In the genomic region with DNA sequence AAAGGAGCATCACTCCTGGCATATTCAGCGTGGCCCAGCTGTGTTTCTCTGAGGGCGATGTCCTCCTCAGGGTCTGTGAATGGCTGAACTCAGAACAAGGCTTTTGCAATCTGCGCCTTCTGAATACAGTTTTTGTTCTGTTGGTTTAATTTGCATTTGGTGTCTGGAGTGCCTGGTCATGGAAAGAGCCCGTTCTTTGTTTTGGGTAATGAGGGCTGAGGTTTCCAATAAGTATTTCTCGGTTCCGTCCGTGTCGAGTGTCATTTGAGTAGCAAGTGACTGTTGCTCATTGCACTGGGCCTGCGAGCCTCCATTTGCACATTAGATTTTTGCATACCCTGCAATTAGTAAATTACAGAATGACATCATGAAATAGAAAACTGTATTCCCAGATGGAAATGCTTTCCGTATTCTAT, we compare ENCODE assay signal across 13 cellular contexts. TPM values are rescaled to one million over a fixed set of nuclear protein-coding genes. Genes with fewer than 3 reads are reported as not detected.
A peak's percentile ranks its signal among the peaks of the same experiment; 100 is the strongest.
DNase-seq lines count a peak whose midpoint lies in the region; ATAC-seq and TF ChIP-seq lines count a peak whose summit lies in the region.
"Had no signal": no experiment of that assay in that cellular context is flagged by ENCODE, and none has a peak within 500 bp of the region (broad histone marks: within the 10 kb centered on the region; RNA-seq: fewer than 3 reads in every experiment).

No MANE protein-coding gene starts in this region.

- no peak overlapping the region for H4K5ac ChIP-seq in H9 (ENCODE audit: insufficient read length, low read depth, low read length)

- no peak for ATAC-seq in HG03521 (IDR thresholded peaks at IDR 0.05; ENCODE audit: unreplicated experiment)
- ATAC-seq in GM19324 (IDR thresholded peaks at IDR 0.05; ENCODE audit: low FRiP score, unreplicated experiment): no peak
- ATAC-seq: gastroesophageal sphincter, left ventricle myocardium superior had no signal

- TF ChIP-seq CTCF in H9 (conservative IDR thresholded peaks at IDR 0.05): no peak
- no peak for TF ChIP-seq CTCF in GM13976 (IDR thresholded peaks at IDR 0.05; ENCODE audit: borderline replicate concordance, control extremely low read depth, extremely low read depth, insufficient read depth, missing control alignments)

- no peak overlapping the region for H2BK5ac ChIP-seq in H9 (ENCODE audit: insufficient read length, low read length)

- no peak overlapping the region for H3T11ph ChIP-seq in H9 (ENCODE audit: low read length)

- no CpG with 5 or more reads among the region's 10 CpGs for WGBS in H9 (ENCODE audit: extremely low coverage, insufficient read length, low lambda C conversion rate)

- H3K9me3 ChIP-seq in H9 (ENCODE audit: control insufficient read depth, low read depth, low read length): no peaks in the 10 kb centered on the region
- H3K9me3 ChIP-seq: gastroesophageal sphincter had no signal

- no peak overlapping the region for H3K14ac ChIP-seq in H9 (ENCODE audit: insufficient read depth, low read length)

- H3K4me1 Mint-ChIP-seq in H9: peaks cover 68 to 73% of the 10 kb centered on the region in 2 experiments

- peaks cover 13% of the 10 kb centered on the region; the same call in 1 of the 2 replicates for H3K4me1 ChIP-seq in H9 (ENCODE audit: insufficient read depth, low read length)
- H3K4me1 ChIP-seq: parathyroid adenoma had no signal

- peak overlapping the region in 1 of 2 experiments; percentile 15; a peak in 1 of 5 replicates for H3K4me3 Mint-ChIP-seq in H9

- no peaks in the 10 kb centered on the region for H4K20me1 ChIP-seq in H9 (ENCODE audit: control insufficient read depth, insufficient read depth, insufficient read length)

- no peak overlapping the region for H2AFZ ChIP-seq in H9 (ENCODE audit: low read length)
- H2AFZ ChIP-seq: parathyroid adenoma had no signal

- no peak overlapping the region for H3K9ac ChIP-seq in H9 (ENCODE audit: extremely low read depth, insufficient read length, low read length)
- H3K9ac ChIP-seq: parathyroid adenoma had no signal

- no peak overlapping the region for H3K18ac ChIP-seq in H9 (ENCODE audit: insufficient read length, low read depth, low read length)

- H3K27me3 Mint-ChIP-seq in H9 (ENCODE audit: low read depth): no peaks in the 10 kb centered on the region

- H2AK5ac ChIP-seq in H9 (ENCODE audit: insufficient read length, low read length): no peak overlapping the region

- no peak overlapping the region for H3K4me2 ChIP-seq in H9 (ENCODE audit: insufficient read depth, insufficient read length, low read length)

- no peak overlapping the region for H2BK120ac ChIP-seq in H9 (ENCODE audit: low read depth, low read length, poor library complexity, severe bottlenecking)

- no peak overlapping the region for H2BK15ac ChIP-seq in H9 (ENCODE audit: low read depth, low read length)

- no peak overlapping the region for H3K23ac ChIP-seq in H9 (ENCODE audit: insufficient read length, low read depth, low read length)

- no peak overlapping the region for H4K8ac ChIP-seq in H9 (replicated peaks; ENCODE audit: insufficient read length, low read depth, low read length)

- H3K27ac Mint-ChIP-seq in H9: peak overlapping the region in 2 of 3 experiments; percentile 13 to 80; a peak in 4 of 7 replicates

- H3K23me2 ChIP-seq in H9 (ENCODE audit: insufficient read length, low read depth, low read length, poor library complexity, severe bottlenecking): no peaks in the 10 kb centered on the region

- H3K9me3 Mint-ChIP-seq in H9: no peaks in the 10 kb centered on the region

- no peaks in the 10 kb centered on the region; the same call in 1 of the 2 replicates for H3K79me2 ChIP-seq in H9 (ENCODE audit: insufficient read depth, low read length)

- H3K27ac ChIP-seq in H9 (ENCODE audit: insufficient read length, low read depth, low read length) (no peak overlapping the region), layer of hippocampus (ENCODE audit: low read depth, low read length) (peak overlapping the region; percentile 74)
- H3K27ac ChIP-seq: parathyroid adenoma had no signal

- H4K91ac ChIP-seq in H9 (ENCODE audit: insufficient read length, low read depth, low read length): no peak overlapping the region

- in situ Hi-C loops in GM13976 (cut with MboI; ENCODE audit: low sequenced_read_pairs, unreplicated experiment): loop anchor here (25.0 kb wide), 1 partner anchor 464 kb away; no protein-coding TSS in a partner anchor

- peak; percentile 63 for DNase-seq in COLO829 (ENCODE audit: low spot score)
- DNase-seq in H9: no peak
- peak; percentile 98 for DNase-seq in NCI-H526 (lab: John Stamatoyannopoulos, UW)
- DNase-seq in NCI-H82 (lab: John Stamatoyannopoulos, UW): no peak
- DNase-seq in GM13976 (ENCODE audit: low spot score): no peak
- DNase-seq: left ventricle myocardium superior; NCI-H2081; stimulated activated CD4-positive, alpha-beta T cell treated with anti-CD3 and anti-CD28 coated beads, Interleukin-1b, Interleukin-23, amount 100 ng/mL, for 48 hours had no signal

- no peaks in the 10 kb centered on the region for H3K36me3 Mint-ChIP-seq in H9 (ENCODE audit: insufficient read depth in 1 of 3, low read depth in 3 of 3)

- H3K27me3 ChIP-seq in H9 (ENCODE audit: insufficient read depth, low read length): no peaks in the 10 kb centered on the region
- no peaks in the 10 kb centered on the region for H3K27me3 ChIP-seq in layer of hippocampus (ENCODE audit: control insufficient read depth, insufficient read depth, low read length)
- H3K27me3 ChIP-seq: gastroesophageal sphincter had no signal

- H3K4ac ChIP-seq in H9 (ENCODE audit: low read depth, low read length): no peak overlapping the region

- H2BK12ac ChIP-seq in H9 (ENCODE audit: insufficient read length, low read depth, low read length): no peak overlapping the region

- no peak overlapping the region for H2BK20ac ChIP-seq in H9 (ENCODE audit: low read depth, low read length, poor library complexity, severe bottlenecking)

- no peak overlapping the region for H3K56ac ChIP-seq in H9 (ENCODE audit: insufficient read length, low read depth, low read length)

- no peaks in the 10 kb centered on the region for H3K79me1 ChIP-seq in H9 (ENCODE audit: insufficient read depth, low read depth, low read length, poor library complexity, severe bottlenecking)

RNA-seq across cellular contexts. Expression of a gene that starts 57.3 kb away (rescaled TPM):
- 56.1 and 76.3 TPM in 2 replicates for total RNA-seq in H9 (2021)

Comparison
In these comparisons a context has a peak if more than half of its experiments do, and no peak if none do; other contexts are left out.
1. DNase-seq: peak in COLO829 (single experiment) and NCI-H526 (2 of 2); none in H9 (single experiment), NCI-H82 (single experiment) and GM13976 (single experiment).